ENCODE assay signal across 8 cellular contexts in the genomic region with DNA sequence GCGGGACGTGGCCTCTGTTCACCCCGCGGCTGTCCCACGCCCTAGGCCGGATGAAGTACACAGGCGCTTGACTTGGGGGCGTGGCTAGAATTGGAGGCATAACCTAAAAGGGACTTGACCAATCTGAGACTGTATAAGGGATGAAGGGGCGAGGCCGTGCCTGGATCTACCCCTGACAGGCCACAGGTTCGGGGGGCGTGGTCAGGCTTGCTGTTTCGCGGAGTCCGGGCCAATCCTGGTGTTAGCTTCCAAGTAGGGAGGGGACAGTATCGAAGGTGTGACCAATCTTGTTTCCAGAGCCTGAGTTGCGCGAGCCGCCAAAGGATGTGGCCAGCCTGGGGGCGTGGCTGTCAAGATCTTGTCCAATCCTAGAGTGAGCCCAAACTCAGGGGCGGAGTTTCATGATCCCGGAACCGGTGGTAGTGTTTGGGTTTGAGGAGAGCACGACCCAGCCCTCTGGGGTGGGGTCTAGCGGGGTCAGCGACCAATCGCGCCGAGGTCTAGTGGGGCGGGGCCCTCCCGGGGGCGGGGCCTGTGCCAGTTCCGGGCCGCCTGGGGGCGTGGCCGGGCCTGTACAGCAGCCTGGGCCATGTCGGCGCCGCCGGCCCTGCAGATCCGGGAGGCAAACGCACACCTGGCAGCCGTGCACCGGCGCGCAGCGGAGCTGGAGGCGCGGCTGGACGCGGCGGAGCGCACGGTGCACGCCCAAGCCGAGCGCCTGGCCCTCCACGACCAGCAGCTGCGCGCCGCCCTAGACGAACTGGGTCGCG. TPM values are rescaled to one million over a fixed set of nuclear protein-coding genes. Genes with fewer than 3 reads are reported as not detected.
A peak's percentile ranks its signal among the peaks of the same experiment; 100 is the strongest.
DNase-seq lines count a peak whose midpoint lies in the region; ATAC-seq and TF ChIP-seq lines count a peak whose summit lies in the region.

A gene with protein sequence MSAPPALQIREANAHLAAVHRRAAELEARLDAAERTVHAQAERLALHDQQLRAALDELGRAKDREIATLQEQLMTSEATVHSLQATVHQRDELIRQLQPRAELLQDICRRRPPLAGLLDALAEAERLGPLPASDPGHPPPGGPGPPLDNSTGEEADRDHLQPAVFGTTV (plus strand): TSS at position 571 of the 770 bp plus-strand sequence. CDS start 19 bp downstream, at position 590.

- H2BK120ac ChIP-seq in neuronal stem cell (ENCODE audit: low read depth, low read length): no peak within 1 kb of the TSS

- H3K27ac ChIP-seq in SJSA1 (peak within 1 kb of the TSS; percentile 85), gastroesophageal sphincter (peak within 1 kb of the TSS; percentile 81 to 94 (median 88)), neuronal stem cell (replicated peaks; ENCODE audit: low read length) (peak within 1 kb of the TSS; percentile 72), subcutaneous abdominal adipose tissue (ENCODE audit: low read depth, low read length) (peak within 1 kb of the TSS; percentile 80)

- H3K27me3 ChIP-seq in SJSA1 (replicated peaks) (no peaks in the 10 kb centered on the region), gastroesophageal sphincter (no peaks in the 10 kb centered on the region), neuronal stem cell (ENCODE audit: control insufficient read depth in 3 of 3, insufficient read depth in 3 of 3, low read depth in 1 of 3, low read length in 3 of 3) (no peaks in the 10 kb centered on the region), subcutaneous abdominal adipose tissue (ENCODE audit: control insufficient read depth in 5 of 5, insufficient read depth in 4 of 5, low read length in 5 of 5) (peaks cover 0 to 2% (median 0%) of the 10 kb centered on the region in 5 donors)

- H3K4me1 Mint-ChIP-seq in activated naive CD4-positive, alpha-beta T cell treated with anti-CD3 and anti-CD28 coated beads, Interleukin-2, amount 10 ng/mL, durations not matched to agents 7 days and 5 days: peaks cover 35% of the 10 kb centered on the region

- CTCF ChIA-PET in activated naive CD4-positive, alpha-beta T cell treated with anti-CD3 and anti-CD28 coated beads, Interleukin-2, amount 10 ng/mL, durations not matched to agents 7 days and 5 days (lab: Charles Lee): interaction anchor here (0.9 to 4.3 kb wide), 4 partner anchors 64 to 118 kb away, joined by 3 to 22 read pairs (median 8); a partner anchor contains a TSS

- H3K9me3 Mint-ChIP-seq in activated naive CD4-positive, alpha-beta T cell treated with anti-CD3 and anti-CD28 coated beads, Interleukin-2, amount 10 ng/mL, durations not matched to agents 7 days and 5 days: no peaks in the 10 kb centered on the region

- no peak within 1 kb of the TSS for H2AK5ac ChIP-seq in neuronal stem cell (ENCODE audit: low read depth, low read length)

- H4K91ac ChIP-seq in neuronal stem cell (ENCODE audit: low read depth, low read length, poor library complexity): no peak within 1 kb of the TSS

- H3K4me1 ChIP-seq in SJSA1 (replicated peaks) (peaks cover 12% of the 10 kb centered on the region), gastroesophageal sphincter (peaks cover 0 to 57% (median 22%) of the 10 kb centered on the region in 3 donors), neuronal stem cell (ENCODE audit: control insufficient read depth in 2 of 2, insufficient read depth in 1 of 2, low read depth in 1 of 2, low read length in 2 of 2) (peaks cover 9 to 14% of the 10 kb centered on the region in 2 donors), subcutaneous abdominal adipose tissue (ENCODE audit: control insufficient read depth in 5 of 5, insufficient read depth in 5 of 5, low read length in 5 of 5) (peaks cover 5 to 36% (median 27%) of the 10 kb centered on the region in 5 donors)

- no peaks in the 10 kb centered on the region for H3K27me3 Mint-ChIP-seq in activated naive CD4-positive, alpha-beta T cell treated with anti-CD3 and anti-CD28 coated beads, Interleukin-2, amount 10 ng/mL, durations not matched to agents 7 days and 5 days

- peaks cover 17% of the 10 kb centered on the region for H3K36me3 Mint-ChIP-seq in activated naive CD4-positive, alpha-beta T cell treated with anti-CD3 and anti-CD28 coated beads, Interleukin-2, amount 10 ng/mL, durations not matched to agents 7 days and 5 days

- H2BK15ac ChIP-seq in neuronal stem cell (ENCODE audit: low read length): no peak within 1 kb of the TSS

- ATAC-seq in gastroesophageal sphincter: peak; percentile 82

- TF ChIP-seq EP300 in gastroesophageal sphincter (IDR thresholded peaks at IDR 0.05): no peak

- peak within 1 kb of the TSS; percentile 88 for H2AFZ ChIP-seq in neuronal stem cell (ENCODE audit: low read length)

- peak; percentile 100 for DNase-seq in GM04503 (ENCODE audit: low read depth)
- peak; percentile 100 for DNase-seq in HFF-Myc (ENCODE audit: extremely low read depth, low read depth)
- peak; percentile 100 for DNase-seq in MV-4-11 (lab: John Stamatoyannopoulos, UW)
- DNase-seq in SJSA1 (ENCODE audit: low read depth in 1 of 2, low spot score in 2 of 2): peak; percentile 100
- peak; percentile 100 for DNase-seq in activated naive CD4-positive, alpha-beta T cell treated with anti-CD3 and anti-CD28 coated beads, Interleukin-2, amount 10 ng/mL, durations not matched to agents 7 days and 5 days
- peak; percentile 100 for DNase-seq in neuronal stem cell (ENCODE audit: low spot score)

- peak; percentile 66 to 67 for TF ChIP-seq POLR2A in gastroesophageal sphincter (IDR thresholded peaks at IDR 0.05)

- H3K4me3 ChIP-seq in HFF-Myc (replicated peaks; ENCODE audit: low read depth, low read length) (peak within 1 kb of the TSS; percentile 90), SJSA1 (peak within 1 kb of the TSS; percentile 83), gastroesophageal sphincter (peak within 1 kb of the TSS; percentile 73 to 82), neuronal stem cell (ENCODE audit: low read length in 2 of 2) (peak within 1 kb of the TSS; percentile 75 to 96), subcutaneous abdominal adipose tissue (ENCODE audit: low read depth in 1 of 5, low read length in 5 of 5) (peak within 1 kb of the TSS; percentile 91 to 97 (median 96))

- peak within 1 kb of the TSS; percentile 99 for H3K9ac ChIP-seq in neuronal stem cell (ENCODE audit: low read depth, low read length, poor library complexity)
- peak within 1 kb of the TSS; percentile 73 to 100 (median 97) for H3K9ac ChIP-seq in subcutaneous abdominal adipose tissue (ENCODE audit: low read length in 5 of 5)

- H2BK5ac ChIP-seq in neuronal stem cell (ENCODE audit: low read length): no peak within 1 kb of the TSS

- 0 out of 2 replicates have a peak, but pooled peaks cover 2% of the 10 kb centered on the region for H3K9me3 ChIP-seq in SJSA1 (replicated peaks)
- no peaks in the 10 kb centered on the region for H3K9me3 ChIP-seq in gastroesophageal sphincter
- H3K9me3 ChIP-seq in neuronal stem cell (replicated peaks in 1 of 2; ENCODE audit: control insufficient read depth in 2 of 2, insufficient read depth in 1 of 2, low read depth in 1 of 2, low read length in 2 of 2): no peaks in the 10 kb centered on the region
- no peaks in the 10 kb centered on the region for H3K9me3 ChIP-seq in subcutaneous abdominal adipose tissue (ENCODE audit: control insufficient read depth in 5 of 5, low read length in 5 of 5)

- 1 to 3% methylated on average over 6 to 17 of the region's 64 CpGs for WGBS in gastroesophageal sphincter (ENCODE audit: low coverage in 1 of 2), 2 donors
- no CpG with 5 or more reads among the region's 64 CpGs for WGBS in neuronal stem cell (ENCODE audit: extremely low coverage in 2 of 2, insufficient read length in 2 of 2, insufficient replicate concordance in 1 of 2), 2 donors

- peaks cover 11% of the 10 kb centered on the region for H3K79me1 ChIP-seq in neuronal stem cell (ENCODE audit: low read depth, low read length)

- no peak within 1 kb of the TSS for H2BK12ac ChIP-seq in neuronal stem cell (ENCODE audit: low read length)

- peak within 1 kb of the TSS; percentile 99 for H3K4me2 ChIP-seq in neuronal stem cell (ENCODE audit: insufficient read depth, low read length, poor library complexity, severe bottlenecking)

- H3K36me3 ChIP-seq in SJSA1: peaks cover 24% of the 10 kb centered on the region
- peaks cover 0 to 39% of the 10 kb centered on the region in 2 donors for H3K36me3 ChIP-seq in gastroesophageal sphincter
- H3K36me3 ChIP-seq in neuronal stem cell (replicated peaks in 1 of 2; ENCODE audit: control insufficient read depth in 2 of 2, insufficient read depth in 2 of 2, low read length in 2 of 2): peaks cover 7 to 17% of the 10 kb centered on the region in 2 donors
- peaks cover 0 to 18% (median 13%) of the 10 kb centered on the region in 5 donors for H3K36me3 ChIP-seq in subcutaneous abdominal adipose tissue (ENCODE audit: control insufficient read depth in 5 of 5, insufficient read depth in 5 of 5, low read length in 5 of 5)

- H3K18ac ChIP-seq in neuronal stem cell (ENCODE audit: low read length): peak within 1 kb of the TSS; percentile 95

- H4K8ac ChIP-seq in neuronal stem cell (ENCODE audit: low read depth, low read length): no peak within 1 kb of the TSS

- TF ChIP-seq CTCF in HFF-Myc (IDR thresholded peaks at IDR 0.05; ENCODE audit: low read depth, low read length, missing control alignments) (no peak), gastroesophageal sphincter (IDR thresholded peaks at IDR 0.05) (peak in 2 of 4 experiments; percentile 6 to 27)

- H3K4me3 Mint-ChIP-seq in activated naive CD4-positive, alpha-beta T cell treated with anti-CD3 and anti-CD28 coated beads, Interleukin-2, amount 10 ng/mL, durations not matched to agents 7 days and 5 days: peak within 1 kb of the TSS; percentile 91

- H3K23ac ChIP-seq in neuronal stem cell (ENCODE audit: low read depth, low read length, poor library complexity): peak within 1 kb of the TSS; percentile 52

- H3K14ac ChIP-seq in neuronal stem cell (ENCODE audit: low read length): no peak within 1 kb of the TSS

- peak within 1 kb of the TSS; percentile 53 for H3K4ac ChIP-seq in neuronal stem cell (ENCODE audit: low read length)

- H3K27ac Mint-ChIP-seq in activated naive CD4-positive, alpha-beta T cell treated with anti-CD3 and anti-CD28 coated beads, Interleukin-2, amount 10 ng/mL, durations not matched to agents 7 days and 5 days: peak within 1 kb of the TSS; percentile 100

RNA-seq across cellular contexts. Expression of the gene that starts here (rescaled TPM):
- 1.9 and 3.2 TPM in 2 replicates for total RNA-seq in SJSA1 (2014; rRNA removed; shearing (Covaris generic))
- total RNA-seq in gastroesophageal sphincter: 1 to 10 TPM; 5.0 to 9.3 (median 8.0) TPM
- 2.7 TPM for polyA plus RNA-seq in neuronal stem cell (2013, experiment 1 of 2)
- 2.4 TPM for polyA plus RNA-seq in neuronal stem cell (2013, experiment 2 of 2)

Comparison
In these comparisons a context has a peak if more than half of its experiments do, and no peak if none do; other contexts are left out.
1. Peak in every context shown above with its lines: DNase-seq, ATAC-seq, H3K4me3 ChIP-seq and H3K27ac ChIP-seq.